5 cellular contexts compared by ENCODE assay signal in the genomic region with DNA sequence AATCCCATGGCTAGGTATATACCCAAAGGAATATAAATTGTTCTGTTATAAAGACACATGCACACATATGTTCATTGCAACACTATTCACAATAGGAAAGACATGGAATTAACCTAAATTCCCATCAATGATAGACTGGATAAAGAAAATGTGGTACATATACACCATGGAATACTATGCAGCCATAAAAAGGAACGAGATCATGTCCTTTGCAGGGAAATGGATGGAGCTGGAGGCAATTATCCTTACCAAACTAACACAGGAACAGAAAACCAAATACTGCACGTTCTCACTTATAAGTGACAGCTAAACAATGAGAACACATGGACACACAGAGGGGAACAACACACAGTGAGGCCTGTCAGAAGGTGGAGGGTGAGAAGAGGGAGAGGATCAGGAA.
DNase-seq lines count a peak whose midpoint lies in the region; ATAC-seq, FAIRE-seq and TF ChIP-seq lines count a peak whose summit lies in the region.
"Not testable (repeated sequence)": the region's sequence is repeated elsewhere in the genome, so short reads cannot be mapped to it uniquely, and the experiment has no call there.

No MANE protein-coding gene starts in this region.

- not testable (repeated sequence) for H3K4me3 ChIP-seq in SU-DHL-6 (ENCODE audit: insufficient read depth, low read length, poor library complexity, severe bottlenecking); K562; HepG2 (replicated peaks in 1 of 3; ENCODE audit: insufficient read depth in 1 of 3, low read depth in 2 of 3, low read length in 3 of 3)

- not testable (repeated sequence) for H3K4me3 Mint-ChIP-seq in activated CD8-positive, alpha-beta T cell treated with anti-CD3 and anti-CD28 coated beads for 36 hours

- H3K79me2 ChIP-seq in SU-DHL-6 (ENCODE audit: insufficient read depth, low read length): peaks cover 72% of the 10 kb centered on the region
- H3K79me2 ChIP-seq in K562 (ENCODE audit: control insufficient read depth, insufficient read depth, low read length); HepG2 (ENCODE audit: insufficient read depth, low read length): not testable (repeated sequence)

- TF ChIP-seq EP300 in K562 (IDR thresholded peaks at IDR 0.05; ENCODE audit: low read length); HepG2 (IDR thresholded peaks at IDR 0.05; ENCODE audit: low read depth in 2 of 2, low read length in 2 of 2); HepG2 (CRISPR knock-in tag; IDR thresholded peaks at IDR 0.05; ENCODE audit: borderline replicate concordance): not testable (repeated sequence)

- peaks cover 39% of the 10 kb centered on the region for H3K4me1 Mint-ChIP-seq in activated CD8-positive, alpha-beta T cell treated with anti-CD3 and anti-CD28 coated beads for 36 hours (ENCODE audit: low read depth)

- peak; percentile 55 for FAIRE-seq in HTR-8/SVneo (lab: Jason Lieb, UNC)
- peak; percentile 11 for FAIRE-seq in K562 (lab: Jason Lieb, UNC)
- not testable (repeated sequence) for FAIRE-seq in HepG2 (lab: Jason Lieb, UNC)

- H3K4me2 ChIP-seq in SU-DHL-6 (ENCODE audit: low read depth, low read length, poor library complexity, severe bottlenecking); K562 (ENCODE audit: insufficient read depth, low read length); HepG2 (ENCODE audit: low read depth, low read length): not testable (repeated sequence)

- in situ Hi-C loops in K562 (cut with MboI); HepG2 (cut with HindIII; ENCODE audit: extremely low pct_ligation_motif_present, low pct_unique_long_range_greater_than_20kb): not testable (repeated sequence)

- H3K27me3 ChIP-seq in SU-DHL-6 (ENCODE audit: low read length); K562 (ENCODE audit: control insufficient read depth in 2 of 2, insufficient read depth in 2 of 2, low read length in 2 of 2); HepG2 (ENCODE audit: control insufficient read depth in 1 of 2, insufficient read depth in 2 of 2, low read length in 2 of 2): not testable (repeated sequence)

- 75% methylated on average over 2 of the region's 2 CpGs for WGBS in K562 (ENCODE audit: insufficient coverage, low coverage, missing lambda C conversion rate)
- 94% methylated on average over 2 of the region's 2 CpGs for WGBS in HepG2 (ENCODE audit: low lambda C conversion rate)

- not testable (repeated sequence) for H3K4me1 ChIP-seq in K562 (replicated peaks in 1 of 2; ENCODE audit: control insufficient read depth in 2 of 2, insufficient read depth in 2 of 2, low read length in 2 of 2)
- H3K4me1 ChIP-seq in HepG2 (ENCODE audit: insufficient read depth, low read length): peaks cover 39% of the 10 kb centered on the region

- H3K27ac ChIP-seq in SU-DHL-6 (ENCODE audit: low read depth, low read length): peak overlapping the region; percentile 60; the same call in 1 of the 2 replicates
- not testable (repeated sequence) for H3K27ac ChIP-seq in K562 (ENCODE audit: extremely low read depth, low read depth, low read length); HepG2 (ENCODE audit: extremely low read length, insufficient read depth, low read length)

- intact Hi-C loops in activated CD8-positive, alpha-beta T cell treated with anti-CD3 and anti-CD28 coated beads for 36 hours (cut with micrococcal nuclease); K562 (cut with micrococcal nuclease); HepG2 (cut with micrococcal nuclease; ENCODE audit: unreplicated experiment): not testable (repeated sequence)

- H4K20me1 ChIP-seq in SU-DHL-6 (ENCODE audit: low read depth, low read length); K562 (replicated peaks; ENCODE audit: control insufficient read depth, insufficient read depth, low read length); HepG2 (ENCODE audit: insufficient read depth, low read length): not testable (repeated sequence)

- BruUV-seq in K562 (replicated peaks; lab: Mats Ljungman, UMichigan); HepG2 (replicated peaks; lab: Mats Ljungman, UMichigan): not testable (repeated sequence)

- H3K9me3 Mint-ChIP-seq in activated CD8-positive, alpha-beta T cell treated with anti-CD3 and anti-CD28 coated beads for 36 hours: not testable (repeated sequence)

- not testable (repeated sequence) for DNase-seq in HTR-8/SVneo (ENCODE audit: insufficient read length, low spot score); activated CD8-positive, alpha-beta T cell treated with anti-CD3 and anti-CD28 coated beads for 36 hours; K562 (ENCODE audit: extremely low read depth in 1 of 4, low spot score in 3 of 4); HepG2 (ENCODE audit: low spot score)

- ATAC-seq in activated CD8-positive, alpha-beta T cell treated with anti-CD3 and anti-CD28 coated beads for 36 hours; K562; HepG2: not testable (repeated sequence)

- H3K9me3 ChIP-seq in SU-DHL-6 (ENCODE audit: insufficient read depth, low read length); K562 (replicated peaks; ENCODE audit: control insufficient read depth, insufficient read depth, low read depth, low read length); HepG2 (ENCODE audit: low read length): not testable (repeated sequence)

- CTCF ChIA-PET in activated CD8-positive, alpha-beta T cell treated with anti-CD3 and anti-CD28 coated beads for 36 hours (lab: Charles Lee): interaction anchor here (1.0 kb wide), 1 partner anchor 87 kb away, joined by 4 read pairs; no protein-coding TSS in a partner anchor
- CTCF ChIA-PET in K562 (lab: Yijun Ruan, JAX; ENCODE audit: low intra/inter-chr PET ratio); HepG2 (lab: Yijun Ruan, JAX; ENCODE audit: low intra/inter-chr PET ratio, low total read pairs): not testable (repeated sequence)

- peaks cover 22% of the 10 kb centered on the region for H3K36me3 Mint-ChIP-seq in activated CD8-positive, alpha-beta T cell treated with anti-CD3 and anti-CD28 coated beads for 36 hours (ENCODE audit: low read depth)

- H2AFZ ChIP-seq in SU-DHL-6 (ENCODE audit: low read depth, low read length, severe bottlenecking); K562 (ENCODE audit: low read depth, low read length); HepG2 (ENCODE audit: low read length): not testable (repeated sequence)

- H3K9me2 ChIP-seq in SU-DHL-6 (replicated peaks; ENCODE audit: insufficient read depth, low read length): not testable (repeated sequence)

- not testable (repeated sequence) for H3K9ac ChIP-seq in SU-DHL-6 (ENCODE audit: low read length); K562 (ENCODE audit: insufficient read depth in 1 of 2, low read depth in 2 of 2, low read length in 2 of 2); HepG2 (ENCODE audit: insufficient read depth, low read depth, low read length)

- H3K27me3 Mint-ChIP-seq in activated CD8-positive, alpha-beta T cell treated with anti-CD3 and anti-CD28 coated beads for 36 hours: not testable (repeated sequence)

- H3F3A ChIP-seq in SU-DHL-6 (ENCODE audit: insufficient read depth): not testable (repeated sequence)

- POLR2A ChIA-PET in activated CD8-positive, alpha-beta T cell treated with anti-CD3 and anti-CD28 coated beads for 36 hours (lab: Charles Lee): not testable (repeated sequence)
- POLR2A ChIA-PET in K562 (lab: Yijun Ruan, JAX) (interaction anchor here (0.5 kb wide), 1 partner anchor 57 kb away, joined by 3 read pairs; no protein-coding TSS in a partner anchor), HepG2 (lab: Yijun Ruan, JAX) (interaction anchor here (1.0 kb wide), 1 partner anchor 20 kb away, joined by 4 read pairs; no protein-coding TSS in a partner anchor)

- H3K36me3 ChIP-seq in SU-DHL-6 (ENCODE audit: low read length); K562 (ENCODE audit: control insufficient read depth, insufficient read depth, low read length); HepG2 (replicated peaks in 1 of 2; ENCODE audit: control insufficient read depth in 1 of 2, insufficient read depth in 2 of 2, low read length in 2 of 2): not testable (repeated sequence)

- not testable (repeated sequence) for TF ChIP-seq CTCF in SU-DHL-6 (IDR thresholded peaks at IDR 0.05; ENCODE audit: insufficient read depth, low read length, poor library complexity, severe bottlenecking); activated CD8-positive, alpha-beta T cell treated with anti-CD3 and anti-CD28 coated beads for 36 hours (IDR thresholded peaks at IDR 0.05); K562 (IDR thresholded peaks at IDR 0.05 in 2 of 3, conservative IDR thresholded peaks at IDR 0.05 in 1 of 3; ENCODE audit: insufficient read depth in 2 of 3, low read depth in 1 of 3, low read length in 3 of 3); HepG2 (CRISPR knock-in tag; IDR thresholded peaks at IDR 0.05)

- not testable (repeated sequence) for TF ChIP-seq RAD21 in K562 (CRISPR knock-in tag; conservative IDR thresholded peaks at IDR 0.05 in 1 of 2, IDR thresholded peaks at IDR 0.05 in 1 of 2); HepG2 (CRISPR knock-in tag; IDR thresholded peaks at IDR 0.05)

- not testable (repeated sequence) for H3K9me1 ChIP-seq in K562 (ENCODE audit: control insufficient read depth, insufficient read depth, low read length)

- H3K27ac Mint-ChIP-seq in activated CD8-positive, alpha-beta T cell treated with anti-CD3 and anti-CD28 coated beads for 36 hours: peak overlapping the region; percentile 28

- TF ChIP-seq POLR2A in K562 (conservative IDR thresholded peaks at IDR 0.05); HepG2 (IDR thresholded peaks at IDR 0.05; ENCODE audit: insufficient read depth in 1 of 2, low read depth in 2 of 2, low read length in 2 of 2): not testable (repeated sequence)

TF ChIP-seq in K562, 482 proteins besides CTCF, POLR2A, EP300 and RAD21:
- peak; percentile 66 for TF ChIP-seq ZNF146 (CRISPR knock-in tag; IDR thresholded peaks at IDR 0.05; ENCODE audit: unreplicated experiment)

TF ChIP-seq in HepG2, 621 proteins besides CTCF, POLR2A, EP300 and RAD21:
- TF ChIP-seq RCOR2 (CRISPR knock-in tag; IDR thresholded peaks at IDR 0.05): 0 out of 2 replicates have a peak, but pooled peaks have one; percentile 36
